Comparison of ENCODE assay signal across 6 cellular contexts in the genomic region with DNA sequence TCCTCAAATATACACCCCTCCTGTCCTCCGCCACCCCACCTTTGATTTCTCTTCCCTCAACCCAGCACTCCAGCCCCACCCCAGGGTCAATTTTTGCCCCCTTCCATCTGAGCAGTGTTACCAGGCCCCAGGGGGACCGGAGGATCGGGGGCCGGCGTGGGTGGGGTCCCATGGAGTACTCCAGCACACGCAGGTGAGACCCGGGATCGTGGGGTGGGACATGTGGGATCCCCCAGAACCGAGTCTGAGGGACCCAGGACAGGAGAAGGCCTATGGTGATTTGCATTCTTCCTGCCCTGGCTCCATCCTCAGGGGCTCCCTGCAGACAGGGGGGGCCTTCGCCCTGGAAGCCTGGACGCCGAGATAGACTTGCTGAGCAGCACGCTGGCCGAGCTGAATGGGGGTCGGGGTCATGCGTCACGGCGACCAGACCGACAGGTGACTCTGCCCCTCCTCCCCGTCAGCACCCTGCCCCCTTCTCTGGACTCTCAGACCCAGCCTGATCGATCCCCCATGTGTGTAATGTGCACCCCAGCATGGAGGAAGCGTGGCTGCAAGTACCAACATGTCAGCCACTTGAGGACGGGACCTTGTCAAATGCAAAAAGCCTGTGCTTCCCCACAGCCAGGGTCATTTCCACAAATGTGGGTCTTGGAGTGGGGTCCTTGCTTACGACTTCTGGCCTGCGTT. TPM values are rescaled to one million over a fixed set of nuclear protein-coding genes. Genes with fewer than 3 reads are reported as not detected.
DNase-seq lines count a peak whose midpoint lies in the region; ATAC-seq and TF ChIP-seq lines count a peak whose summit lies in the region.

No MANE protein-coding gene starts in this region.

- peaks cover 31% of the 10 kb centered on the region for H3K36me3 ChIP-seq in lower lobe of right lung

- H3K9me3 Mint-ChIP-seq in activated CD8-positive, alpha-beta T cell treated with anti-CD3 and anti-CD28 coated beads, Interleukin-2, amount 10 ng/mL, durations not matched to agents 7 days and 5 days (ENCODE audit: insufficient read depth): no peaks in the 10 kb centered on the region

- H3K4me3 Mint-ChIP-seq in activated CD8-positive, alpha-beta T cell treated with anti-CD3 and anti-CD28 coated beads, Interleukin-2, amount 10 ng/mL, durations not matched to agents 7 days and 5 days: peak overlapping the region; percentile 89

- H3K27ac ChIP-seq in lower lobe of right lung: peak overlapping the region; percentile 96

- H3K36me3 Mint-ChIP-seq in activated CD8-positive, alpha-beta T cell treated with anti-CD3 and anti-CD28 coated beads, Interleukin-2, amount 10 ng/mL, durations not matched to agents 7 days and 5 days (ENCODE audit: low read depth): peaks cover 32% of the 10 kb centered on the region

- TF ChIP-seq CTCF in lower lobe of right lung (IDR thresholded peaks at IDR 0.05): no peak

- no peaks in the 10 kb centered on the region for H3K27me3 ChIP-seq in lower lobe of right lung (ENCODE audit: low read depth)

- peak overlapping the region; percentile 88 for H3K27ac Mint-ChIP-seq in activated CD8-positive, alpha-beta T cell treated with anti-CD3 and anti-CD28 coated beads, Interleukin-2, amount 10 ng/mL, durations not matched to agents 7 days and 5 days

- intact Hi-C loops in lower lobe of right lung (cut with DNase I): no loop called here

- ATAC-seq in activated CD8-positive, alpha-beta T cell treated with anti-CD3 and anti-CD28 coated beads, Interleukin-2, amount 10 ng/mL, durations not matched to agents 7 days and 5 days: peak; percentile 8
- ATAC-seq in lower lobe of right lung: peak; percentile 3 to 7
- ATAC-seq in HG03457 (IDR thresholded peaks at IDR 0.05; ENCODE audit: unreplicated experiment): no peak

- POLR2A ChIA-PET in activated CD8-positive, alpha-beta T cell treated with anti-CD3 and anti-CD28 coated beads, Interleukin-2, amount 10 ng/mL, durations not matched to agents 7 days and 5 days (lab: Charles Lee): no interaction called here

- CTCF ChIA-PET in activated CD8-positive, alpha-beta T cell treated with anti-CD3 and anti-CD28 coated beads, Interleukin-2, amount 10 ng/mL, durations not matched to agents 7 days and 5 days (lab: Charles Lee): interaction anchor here (1.0 kb wide), 1 partner anchor 162 kb away, joined by 3 read pairs; a partner anchor contains a TSS

- peaks cover 46% of the 10 kb centered on the region for H3K4me1 ChIP-seq in lower lobe of right lung

- H3K9me3 ChIP-seq in lower lobe of right lung: no peaks in the 10 kb centered on the region

- no peaks in the 10 kb centered on the region for H3K27me3 Mint-ChIP-seq in activated CD8-positive, alpha-beta T cell treated with anti-CD3 and anti-CD28 coated beads, Interleukin-2, amount 10 ng/mL, durations not matched to agents 7 days and 5 days (ENCODE audit: low read depth)

- peak; percentile 58 for DNase-seq in DMS79 treated with DMSO at 0.1 percent for 48 hours (lab: John Stamatoyannopoulos, UW)
- DNase-seq in activated CD8-positive, alpha-beta T cell treated with anti-CD3 and anti-CD28 coated beads, Interleukin-2, amount 10 ng/mL, durations not matched to agents 7 days and 5 days: no peak
- DNase-seq in lower lobe of right lung: no peak
- DNase-seq in NCI-H345 treated with DMSO at 0.1 percent for 48 hours (lab: John Stamatoyannopoulos, UW; ENCODE audit: unreplicated experiment): no peak
- no peak for DNase-seq in SIG-M5 treated with dmso at 0.1 percent for 504 hours (lab: John Stamatoyannopoulos, UW; ENCODE audit: unreplicated experiment)

- H3K4me3 ChIP-seq in lower lobe of right lung: peak overlapping the region; percentile 86

- peaks cover 21% of the 10 kb centered on the region for H3K4me1 Mint-ChIP-seq in activated CD8-positive, alpha-beta T cell treated with anti-CD3 and anti-CD28 coated beads, Interleukin-2, amount 10 ng/mL, durations not matched to agents 7 days and 5 days (ENCODE audit: low read depth)

RNA-seq across cellular contexts. Expression of a gene that starts 0.8 kb away (rescaled TPM):
- 10 to 100 TPM; 25.5 to 28.6 TPM for total RNA-seq in activated CD8-positive, alpha-beta T cell treated with anti-CD3 and anti-CD28 coated beads, Interleukin-2, amount 10 ng/mL, durations not matched to agents 7 days and 5 days
- total RNA-seq in lower lobe of right lung: 56.5 TPM

RNA-seq across cellular contexts. Expression of a gene that starts 7.0 kb away (rescaled TPM):
- total RNA-seq in activated CD8-positive, alpha-beta T cell treated with anti-CD3 and anti-CD28 coated beads, Interleukin-2, amount 10 ng/mL, durations not matched to agents 7 days and 5 days: 100 to 1,000 TPM; 273 to 292 TPM
- total RNA-seq in lower lobe of right lung: 105 TPM

RNA-seq across cellular contexts. Expression of a gene that starts 15.4 kb away (rescaled TPM):
- 10 to 100 TPM; 28.3 to 29.5 TPM for total RNA-seq in activated CD8-positive, alpha-beta T cell treated with anti-CD3 and anti-CD28 coated beads, Interleukin-2, amount 10 ng/mL, durations not matched to agents 7 days and 5 days
- total RNA-seq in lower lobe of right lung: 43.6 TPM

RNA-seq across cellular contexts. Expression of a gene that starts 21.6 kb away (rescaled TPM):
- total RNA-seq in activated CD8-positive, alpha-beta T cell treated with anti-CD3 and anti-CD28 coated beads, Interleukin-2, amount 10 ng/mL, durations not matched to agents 7 days and 5 days: 1 to 10 TPM; 2.0 to 3.7 TPM
- total RNA-seq in lower lobe of right lung: 2.3 TPM

RNA-seq across cellular contexts. Expression of a gene that starts 27.7 kb away (rescaled TPM):
- total RNA-seq in activated CD8-positive, alpha-beta T cell treated with anti-CD3 and anti-CD28 coated beads, Interleukin-2, amount 10 ng/mL, durations not matched to agents 7 days and 5 days: not detected
- 0.97 TPM for total RNA-seq in lower lobe of right lung
